In genomic region chr19:46384396-46384795, GRCh38 we compare ENCODE assay signal across 27 cellular contexts. TPM values are rescaled to one million over a fixed set of nuclear protein-coding genes. Genes with fewer than 3 reads are reported as not detected.
DNase-seq lines count a peak whose midpoint lies in the region; ATAC-seq, FAIRE-seq and TF ChIP-seq lines count a peak whose summit lies in the region.
"Had no signal": no experiment of that assay in that cellular context is flagged by ENCODE, and none has a peak within 500 bp of the region (broad histone marks: within the 10 kb centered on the region; RNA-seq: fewer than 3 reads in every experiment).

No MANE protein-coding gene starts in this region.

- H3K4me3 Mint-ChIP-seq in activated naive CD4-positive, alpha-beta T cell treated with anti-CD3 and anti-CD28 coated beads, Interleukin-2, amount 10 ng/mL, durations not matched to agents 7 days and 5 days, result no peak overlapping the region
- no peak overlapping the region for H3K4me3 Mint-ChIP-seq in type B pancreatic cell
- H3K4me3 Mint-ChIP-seq: activated T-cell treated with anti-CD3 and anti-CD28 coated beads, Interleukin-2, amount 50 U/mL, for 72 hours; central memory CD8-positive, alpha-beta T cell; GM23338 had no signal

- WGBS in body of pancreas, 2 donors, result 85 to 98% methylated on average over 9 to 11 of the region's 11 CpGs
- 92% methylated on average over 11 of the region's 11 CpGs for WGBS in prostate gland

- DNase-seq in activated naive CD4-positive, alpha-beta T cell treated with anti-CD3 and anti-CD28 coated beads, Interleukin-2, amount 10 ng/mL, durations not matched to agents 7 days and 5 days, result peak; percentile 3
- DNase-seq in activated naive CD4-positive, alpha-beta T cell (lab: John Stamatoyannopoulos, UW), result no peak
- DNase-seq in body of pancreas, result peak in 3 of 4 donors; percentile 4 to 10 (median 10)
- DNase-seq in kidney, result peak; percentile 53
- peak; percentile 60 for DNase-seq in type B pancreatic cell (ENCODE audit: extremely low spot score, unreplicated experiment)
- DNase-seq in prostate gland (ENCODE audit: low spot score), result no peak
- DNase-seq: activated CD4-positive, CD25-positive, alpha-beta regulatory T cell; activated naive CD4-positive, alpha-beta T cell treated with anti-CD3 and anti-CD28 coated beads, Interleukin-2, amount 50 U/mL, for 16 hours; activated T-cell treated with anti-CD3 and anti-CD28 coated beads, Interleukin-2, amount 50 U/mL, for 72 hours; COR-L47; erythroblast; foreskin melanocyte; hypothalamus; NCI-H1092; NCI-H2029 treated with DMSO at 0.1 percent for 48 hours; retina; stomach; SW 1271; upper lobe of left lung had no signal

- no peaks in the 10 kb centered on the region for H3K9me3 ChIP-seq in body of pancreas
- H3K9me3 ChIP-seq in kidney (ENCODE audit: control insufficient read depth in 1 of 2, low read length in 2 of 2), result no peaks in the 10 kb centered on the region
- H3K9me3 ChIP-seq in prostate gland, result no peaks in the 10 kb centered on the region
- H3K9me3 ChIP-seq: ascending aorta, stomach, upper lobe of left lung had no signal

- H3K27ac Mint-ChIP-seq in activated naive CD4-positive, alpha-beta T cell treated with anti-CD3 and anti-CD28 coated beads, Interleukin-2, amount 10 ng/mL, durations not matched to agents 7 days and 5 days, result no peak overlapping the region
- H3K27ac Mint-ChIP-seq in type B pancreatic cell, result no peak overlapping the region
- H3K27ac Mint-ChIP-seq: activated T-cell treated with anti-CD3 and anti-CD28 coated beads, Interleukin-2, amount 50 U/mL, for 72 hours; GM23338 had no signal

- CTCF ChIA-PET in activated naive CD4-positive, alpha-beta T cell treated with anti-CD3 and anti-CD28 coated beads, Interleukin-2, amount 10 ng/mL, durations not matched to agents 7 days and 5 days (lab: Charles Lee), result interaction anchor here (2.9 kb wide), 1 partner anchor 12 kb away, joined by 9 read pairs; no protein-coding TSS in a partner anchor

- H3K4me3 ChIP-seq in body of pancreas (no peak overlapping the region), kidney (ENCODE audit: low read length in 2 of 2) (no peak overlapping the region), prostate gland (no peak overlapping the region)
- H3K4me3 ChIP-seq: ascending aorta, GM23338, stomach, upper lobe of left lung had no signal

- no peaks in the 10 kb centered on the region for H3K4me1 Mint-ChIP-seq in activated naive CD4-positive, alpha-beta T cell treated with anti-CD3 and anti-CD28 coated beads, Interleukin-2, amount 10 ng/mL, durations not matched to agents 7 days and 5 days
- H3K4me1 Mint-ChIP-seq in type B pancreatic cell (ENCODE audit: unreplicated experiment), result no peaks in the 10 kb centered on the region
- H3K4me1 Mint-ChIP-seq: GM23338 had no signal

- H3K4me1 ChIP-seq in body of pancreas (peaks cover 8% of the 10 kb centered on the region), kidney (ENCODE audit: control insufficient read depth in 1 of 2, insufficient read depth in 1 of 2, low read depth in 1 of 2, low read length in 2 of 2) (no peaks in the 10 kb centered on the region), prostate gland (replicated peaks) (no peaks in the 10 kb centered on the region)
- H3K4me1 ChIP-seq: upper lobe of left lung had no signal

- H3K9me3 Mint-ChIP-seq in activated naive CD4-positive, alpha-beta T cell treated with anti-CD3 and anti-CD28 coated beads, Interleukin-2, amount 10 ng/mL, durations not matched to agents 7 days and 5 days, result peaks cover 2% of the 10 kb centered on the region
- H3K9me3 Mint-ChIP-seq in type B pancreatic cell, result no peaks in the 10 kb centered on the region
- H3K9me3 Mint-ChIP-seq: activated T-cell treated with anti-CD3 and anti-CD28 coated beads, Interleukin-2, amount 50 U/mL, for 72 hours; central memory CD8-positive, alpha-beta T cell; GM23338 had no signal

- ATAC-seq in body of pancreas (no peak), GM18505 (IDR thresholded peaks at IDR 0.05; ENCODE audit: unreplicated experiment) (no peak), GM18519 (IDR thresholded peaks at IDR 0.05; ENCODE audit: low FRiP score, unreplicated experiment) (no peak)
- ATAC-seq: activated T-cell treated with anti-CD3 and anti-CD28 coated beads, Interleukin-2, amount 50 U/mL, for 72 hours; GM23338 had no signal

- no peak for FAIRE-seq in kidney (lab: Jason Lieb, UNC)

- no peak for TF ChIP-seq POLR2A in body of pancreas (IDR thresholded peaks at IDR 0.05)
- TF ChIP-seq POLR2A in GM18505 (IDR thresholded peaks at IDR 0.05; ENCODE audit: borderline replicate concordance, extremely low read depth, insufficient read depth, insufficient read length), result no peak
- TF ChIP-seq POLR2A in prostate gland (IDR thresholded peaks at IDR 0.05), result no peak

- TF ChIP-seq CTCF in body of pancreas (IDR thresholded peaks at IDR 0.05) (no peak), kidney (IDR thresholded peaks at IDR 0.05; ENCODE audit: borderline replicate concordance, extremely low read depth, insufficient read depth) (no peak), type B pancreatic cell (conservative IDR thresholded peaks at IDR 0.05) (no peak), prostate gland (IDR thresholded peaks at IDR 0.05) (no peak)

- H3K36me3 Mint-ChIP-seq in activated naive CD4-positive, alpha-beta T cell treated with anti-CD3 and anti-CD28 coated beads, Interleukin-2, amount 10 ng/mL, durations not matched to agents 7 days and 5 days, result peaks cover 71% of the 10 kb centered on the region
- H3K36me3 Mint-ChIP-seq in type B pancreatic cell, result peaks cover 54% of the 10 kb centered on the region

- H3K27ac ChIP-seq in body of pancreas (no peak overlapping the region), kidney (ENCODE audit: low read depth in 2 of 2, low read length in 2 of 2) (no peak overlapping the region), prostate gland (no peak overlapping the region)
- H3K27ac ChIP-seq: ascending aorta, stomach, upper lobe of left lung had no signal

- intact Hi-C loops in body of pancreas (cut with DNase I) (no loop called here), kidney (cut with DNase I) (no loop called here), prostate gland (cut with DNase I) (no loop called here)

- H3K9ac ChIP-seq in kidney (ENCODE audit: low read length in 2 of 2), result no peak overlapping the region

- H3K27me3 Mint-ChIP-seq in activated naive CD4-positive, alpha-beta T cell treated with anti-CD3 and anti-CD28 coated beads, Interleukin-2, amount 10 ng/mL, durations not matched to agents 7 days and 5 days, result no peaks in the 10 kb centered on the region
- H3K27me3 Mint-ChIP-seq in type B pancreatic cell, result no peaks in the 10 kb centered on the region
- H3K27me3 Mint-ChIP-seq: central memory CD8-positive, alpha-beta T cell had no signal

- H3K36me3 ChIP-seq in body of pancreas (replicated peaks in 1 of 2; ENCODE audit: insufficient read depth in 1 of 2, low read depth in 2 of 2), result peaks cover 0 to 17% of the 10 kb centered on the region in 2 donors
- peaks cover 9 to 43% of the 10 kb centered on the region in 2 donors for H3K36me3 ChIP-seq in kidney (ENCODE audit: control insufficient read depth in 1 of 2, insufficient read depth in 2 of 2, low read length in 2 of 2)
- H3K36me3 ChIP-seq in prostate gland, result peaks cover 0 to 25% of the 10 kb centered on the region in 2 donors

- H3K27me3 ChIP-seq in body of pancreas (no peaks in the 10 kb centered on the region), prostate gland (replicated peaks; ENCODE audit: insufficient read depth) (no peaks in the 10 kb centered on the region)
- H3K27me3 ChIP-seq: ascending aorta, stomach, upper lobe of left lung had no signal

RNA-seq across cellular contexts. Expression of gene CCDC8, which starts 29.0 kb away (rescaled TPM):
- total RNA-seq in body of pancreas, result 10 to 100 TPM; 13.0 to 17.8 TPM
- 18.9 TPM for total RNA-seq in kidney
- 21.0 TPM for polyA plus RNA-seq in kidney (ENCODE audit: insufficient read depth, low read depth, low replicate concordance)
- total RNA-seq in type B pancreatic cell (ENCODE audit: low replicate concordance), result 22.1 and 29.3 TPM in 2 replicates
- 10 to 100 TPM; 20.4 to 32.7 TPM for total RNA-seq in prostate gland
- total RNA-seq: activated T-cell treated with anti-CD3 and anti-CD28 coated beads, Interleukin-2, amount 50 U/mL, for 72 hours had no signal

RNA-seq across cellular contexts. Expression of gene PPP5C, which starts 37.5 kb away (rescaled TPM):
- 10 to 100 TPM; 31.1 to 77.5 TPM for total RNA-seq in body of pancreas
- 63.7 TPM for total RNA-seq in kidney
- polyA plus RNA-seq in kidney (ENCODE audit: insufficient read depth, low read depth, low replicate concordance), result 54.3 TPM
- 68.3 and 99.5 TPM in 2 replicates for total RNA-seq in type B pancreatic cell (ENCODE audit: low replicate concordance)
- total RNA-seq in prostate gland, result 10 to 100 TPM; 81.4 to 84.3 TPM

RNA-seq across cellular contexts. Expression of gene PNMA8C, which starts 44.3 kb away (rescaled TPM):
- not detected for total RNA-seq in body of pancreas
- 0.09 TPM for total RNA-seq in kidney
- polyA plus RNA-seq in kidney (ENCODE audit: insufficient read depth, low read depth, low replicate concordance), result 0.09 TPM
- 0.10 and 2.0 TPM in 2 replicates for total RNA-seq in type B pancreatic cell (ENCODE audit: low replicate concordance)
- total RNA-seq in prostate gland, result 1 to 10 TPM in 1 of 2 donors, not detected in 1; 1.6 TPM
- total RNA-seq: A673; activated T-cell treated with anti-CD3 and anti-CD28 coated beads, Interleukin-2, amount 50 U/mL, for 72 hours; lung microvascular endothelial cell had no signal
- polyA plus RNA-seq: BJ had no signal

Comparison
In these comparisons a context has a peak if more than half of its experiments do, and no peak if none do; other contexts are left out.
1. DNase-seq: peak in activated naive CD4-positive, alpha-beta T cell treated with anti-CD3 and anti-CD28 coated beads, Interleukin-2, amount 10 ng/mL, durations not matched to agents 7 days and 5 days (single experiment), body of pancreas (3 of 4), kidney (single experiment) and type B pancreatic cell (single experiment); none in activated naive CD4-positive, alpha-beta T cell (0 of 4) and prostate gland (single experiment).